In the genomic region with DNA sequence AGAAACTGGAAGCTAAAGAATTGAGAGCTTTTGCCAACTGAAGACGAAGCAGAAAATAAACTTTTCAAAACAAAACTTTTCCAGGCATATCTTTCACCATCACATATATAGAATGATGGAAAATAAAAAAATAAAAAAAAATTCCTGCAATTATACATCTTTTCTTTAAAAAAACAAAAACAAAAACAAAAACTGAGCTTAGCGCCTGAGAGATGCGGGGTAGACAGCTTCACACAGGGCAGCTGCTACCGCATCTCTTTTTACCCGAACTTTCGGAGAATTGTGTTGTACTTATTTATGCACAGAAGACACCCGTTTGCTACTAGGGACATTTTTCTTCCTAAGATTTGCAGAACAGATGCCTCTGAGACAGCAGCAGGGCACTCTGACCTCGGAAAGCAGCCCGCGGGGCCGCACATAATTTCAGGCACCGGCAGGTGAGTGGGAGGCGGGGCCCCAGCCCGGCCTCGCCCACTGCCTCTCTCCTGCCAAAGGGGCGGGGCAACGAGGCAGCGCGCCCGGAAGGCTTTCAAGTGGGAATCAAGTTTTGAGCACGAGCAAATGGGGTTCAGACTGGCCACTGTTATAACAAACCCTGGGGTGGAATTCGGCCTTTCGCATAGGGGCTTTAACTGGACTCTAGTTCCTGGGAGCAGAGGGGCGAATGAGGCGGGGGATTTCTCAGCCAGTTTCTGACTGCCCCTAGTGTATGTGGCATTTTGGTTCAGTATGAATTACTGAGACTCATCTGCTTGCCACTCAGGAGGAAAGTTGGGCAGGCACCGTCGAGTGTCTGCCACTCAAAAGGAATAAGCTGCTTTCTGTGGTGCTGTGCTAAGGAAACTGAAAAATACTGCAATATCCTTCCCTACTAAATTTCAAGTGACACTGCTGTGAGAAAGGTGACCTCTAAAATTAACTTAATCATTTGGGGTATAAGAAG, we compare ENCODE assay signal across 10 cellular contexts. TPM values are rescaled to one million over a fixed set of nuclear protein-coding genes. Genes with fewer than 3 reads are reported as not detected.
A peak's percentile ranks its signal among the peaks of the same experiment; 100 is the strongest.
DNase-seq lines count a peak whose midpoint lies in the region; ATAC-seq, FAIRE-seq and TF ChIP-seq lines count a peak whose summit lies in the region.
"Had no signal": no experiment of that assay in that cellular context is flagged by ENCODE, and none has a peak within 500 bp of the region (broad histone marks: within the 10 kb centered on the region; RNA-seq: fewer than 3 reads in every experiment).

No MANE protein-coding gene starts in this region.

- no peak for TF ChIP-seq RAD21 in HepG2 (CRISPR knock-in tag; IDR thresholded peaks at IDR 0.05)

- in situ Hi-C loops in ACHN (cut with HindIII; ENCODE audit: low pct_ligation_motif_present, low pct_unique_long_range_greater_than_20kb, low sequenced_read_pairs) (no loop called here), HepG2 (cut with HindIII; ENCODE audit: extremely low pct_ligation_motif_present, low pct_unique_long_range_greater_than_20kb) (no loop called here)

- CTCF ChIA-PET in HepG2 (lab: Yijun Ruan, JAX; ENCODE audit: low intra/inter-chr PET ratio, low total read pairs) = no interaction called here

- 0 out of 2 replicates have a peak, but pooled peaks cover 4% of the 10 kb centered on the region for H3K4me1 ChIP-seq in HepG2 (ENCODE audit: insufficient read depth, low read length)
- H3K4me1 ChIP-seq: psoas muscle had no signal

- no peak for TF ChIP-seq EP300 in HepG2 (IDR thresholded peaks at IDR 0.05; ENCODE audit: low read depth in 2 of 2, low read length in 2 of 2)
- TF ChIP-seq EP300 in HepG2 (CRISPR knock-in tag; IDR thresholded peaks at IDR 0.05; ENCODE audit: borderline replicate concordance) = no peak

- no peak overlapping the region for H3K9ac ChIP-seq in HepG2 (ENCODE audit: insufficient read depth, low read depth, low read length)

- H3K36me3 ChIP-seq in HepG2 (replicated peaks in 1 of 2; ENCODE audit: control insufficient read depth in 1 of 2, insufficient read depth in 2 of 2, low read length in 2 of 2) = peaks cover 5 to 31% of the 10 kb centered on the region in 2 experiments; a peak in 4 of 5 replicates

- intact Hi-C loops in HepG2 (cut with micrococcal nuclease; ENCODE audit: unreplicated experiment) = no loop called here

- ATAC-seq in HepG2 (no peak), GM19023 (IDR thresholded peaks at IDR 0.05; ENCODE audit: unreplicated experiment) (no peak), HG02938 (IDR thresholded peaks at IDR 0.05; ENCODE audit: unreplicated experiment) (no peak)
- ATAC-seq: psoas muscle had no signal

- H2AFZ ChIP-seq in HepG2 (ENCODE audit: low read length) = no peak overlapping the region

- TF ChIP-seq CTCF in HepG2 (CRISPR knock-in tag; IDR thresholded peaks at IDR 0.05) = no peak

- DNase-seq in ACHN (peak; percentile 46), NCI-H146 treated with DMSO at 0.1 percent for 48 hours (lab: John Stamatoyannopoulos, UW; ENCODE audit: unreplicated experiment) (peak; percentile 36), ecto neural progenitor cell (ENCODE audit: low spot score) (peak; percentile 82), HepG2 (ENCODE audit: low spot score) (no peak), cerebellar cortex (ENCODE audit: low spot score) (no peak), 8988T (no peak)
- DNase-seq: CD4-positive, alpha-beta T cell; psoas muscle had no signal

- no peaks in the 10 kb centered on the region for H3K27me3 ChIP-seq in HepG2 (ENCODE audit: control insufficient read depth in 1 of 2, insufficient read depth in 2 of 2, low read length in 2 of 2)

- no peaks in the 10 kb centered on the region for H3K9me3 ChIP-seq in HepG2 (ENCODE audit: low read length)
- H3K9me3 ChIP-seq: psoas muscle had no signal

- no TSS peak for BruUV-seq in HepG2 (replicated peaks; lab: Mats Ljungman, UMichigan)

- POLR2A ChIA-PET in HepG2 (lab: Yijun Ruan, JAX) = no interaction called here

- H4K20me1 ChIP-seq in HepG2 (ENCODE audit: insufficient read depth, low read length) = no peaks in the 10 kb centered on the region; the same call in 1 of the 2 replicates

- WGBS in HepG2 (ENCODE audit: low lambda C conversion rate) = 98% methylated on average over 24 of the region's 27 CpGs

- H3K27ac ChIP-seq in HepG2 (ENCODE audit: extremely low read length, insufficient read depth, low read length) = no peak overlapping the region
- H3K27ac ChIP-seq: psoas muscle had no signal

- no peak for FAIRE-seq in HepG2 (lab: Jason Lieb, UNC)

- H3K4me2 ChIP-seq in HepG2 (ENCODE audit: low read depth, low read length) = no peak overlapping the region

- no peaks in the 10 kb centered on the region for H3K79me2 ChIP-seq in HepG2 (ENCODE audit: insufficient read depth, low read length)

- H3K4me3 ChIP-seq in HepG2 (replicated peaks in 1 of 3; ENCODE audit: insufficient read depth in 1 of 3, low read depth in 2 of 3, low read length in 3 of 3) = no peak overlapping the region
- H3K4me3 ChIP-seq: psoas muscle had no signal

- no peak for TF ChIP-seq POLR2A in HepG2 (IDR thresholded peaks at IDR 0.05; ENCODE audit: insufficient read depth in 1 of 2, low read depth in 2 of 2, low read length in 2 of 2)

TF ChIP-seq in HepG2, 621 proteins besides CTCF, POLR2A, EP300 and RAD21:
- TF ChIP-seq ZSCAN20 (CRISPR knock-in tag; IDR thresholded peaks at IDR 0.05; ENCODE audit: borderline replicate concordance) (no peak), AGO2 (optimal IDR thresholded peaks at IDR 0.05; ENCODE audit: low read depth, low read length) (peak; percentile 86), TMF1 (CRISPR knock-in tag; IDR thresholded peaks at IDR 0.05; ENCODE audit: low read depth) (no peak), ZMYM2 (CRISPR knock-in tag; IDR thresholded peaks at IDR 0.05) (no peak), RBM22 (optimal IDR thresholded peaks at IDR 0.05; ENCODE audit: low read length) (peak; percentile 73), KLF11 (CRISPR knock-in tag; IDR thresholded peaks at IDR 0.05) (no peak), SMYD3 (CRISPR knock-in tag; IDR thresholded peaks at IDR 0.05) (no peak), ZNF790 (CRISPR knock-in tag; IDR thresholded peaks at IDR 0.05; ENCODE audit: borderline replicate concordance) (no peak)

RNA-seq across cellular contexts. Expression of gene FAM133B, which starts 18.5 kb away (rescaled TPM):
- total RNA-seq in HepG2 (2016; rRNA removed; fragmentation: Illumina TruSeq; extraction: Trizol) = 56.3 and 65.5 TPM in 2 replicates
- 13.3 and 17.4 TPM in 2 replicates for total RNA-seq in HepG2 (2016; cell fraction: cytosol; rRNA removed; fragmentation: Illumina TruSeq; extraction: Trizol; ENCODE audit: low read depth)
- total RNA-seq in HepG2 (2016; cell fraction: insoluble cytoplasmic fraction; rRNA removed; fragmentation: Illumina TruSeq; extraction: Trizol) = 55.3 and 69.7 TPM in 2 replicates
- 23.5 and 27.3 TPM in 2 replicates for total RNA-seq in HepG2 (2016; cell fraction: membrane; rRNA removed; fragmentation: Illumina TruSeq; extraction: Trizol)
- 62.3 and 63.2 TPM in 2 replicates for total RNA-seq in HepG2 (2016; cell fraction: nucleus; rRNA removed; fragmentation: Illumina TruSeq; extraction: Trizol)
- 19.6 and 29.1 TPM in 2 replicates for polyA plus RNA-seq in HepG2 (2011; rRNA removed)
- 8.9 and 12.8 TPM in 2 replicates for polyA plus RNA-seq in HepG2 (2011; cell fraction: cytosol; rRNA removed)
- polyA plus RNA-seq in HepG2 (2011; cell fraction: nucleus; rRNA removed) = 12.6 and 37.9 TPM in 2 replicates
- 26.6 and 33.0 TPM in 2 replicates for polyA plus RNA-seq in HepG2 (2012)
- 5.0 and 5.5 TPM in 2 replicates for polyA plus RNA-seq in HepG2 (2016; cell fraction: cytosol; fragmentation: Illumina TruSeq; extraction: Trizol; ENCODE audit: low read depth)
- 69.4 and 78.5 TPM in 2 replicates for polyA plus RNA-seq in HepG2 (2016; cell fraction: insoluble cytoplasmic fraction; fragmentation: Illumina TruSeq; extraction: Trizol; ENCODE audit: low read depth)
- polyA plus RNA-seq in HepG2 (2016; cell fraction: membrane; fragmentation: Illumina TruSeq; extraction: Trizol; ENCODE audit: low read depth) = 13.1 and 14.8 TPM in 2 replicates
- polyA plus RNA-seq in HepG2 (2016; cell fraction: nucleus; fragmentation: Illumina TruSeq; extraction: Trizol; ENCODE audit: insufficient read depth, low read depth) = 69.9 and 72.0 TPM in 2 replicates
- polyA minus RNA-seq in HepG2 (2011; rRNA and poly(A)+ RNA removed; ENCODE audit: low replicate concordance) = 11.4 and 17.2 TPM in 2 replicates
- 6.9 and 11.3 TPM in 2 replicates for polyA minus RNA-seq in HepG2 (2011; cell fraction: cytosol; rRNA and poly(A)+ RNA removed)
- 51.7 and 63.1 TPM in 2 replicates for polyA minus RNA-seq in HepG2 (2011; cell fraction: nucleus; rRNA and poly(A)+ RNA removed)

Comparison
In these comparisons a context has a peak if more than half of its experiments do, and no peak if none do; other contexts are left out.
1. DNase-seq: peak in ACHN (single experiment), NCI-H146 treated with DMSO at 0.1 percent for 48 hours (single experiment) and ecto neural progenitor cell (single experiment); none in HepG2 (single experiment), cerebellar cortex (single experiment) and 8988T (single experiment).